In the genomic region with DNA sequence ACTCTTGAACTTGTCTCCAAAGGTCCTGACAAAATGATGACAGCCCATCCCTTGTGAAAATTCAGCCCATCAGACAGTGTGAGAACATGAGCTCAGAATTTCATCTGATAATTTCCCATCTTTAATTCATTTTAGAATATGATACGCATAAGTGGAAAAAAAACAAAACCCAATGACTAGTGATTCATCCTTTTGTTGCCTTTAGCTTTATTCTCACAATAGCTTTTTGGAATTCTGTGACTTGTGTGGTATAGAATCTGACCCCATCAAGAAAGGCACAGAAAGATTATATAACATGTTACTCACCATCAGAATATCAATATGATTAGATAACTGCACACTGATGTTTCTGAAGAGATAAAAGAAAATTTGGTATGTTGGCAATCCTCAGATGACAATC, we compare ENCODE assay signal across 1 cellular context.
TF ChIP-seq lines count a peak whose summit lies in the region.

No MANE protein-coding gene starts in this region.

TF ChIP-seq in IMR-90, 13 proteins besides CTCF, POLR2A, EP300 and RAD21:
- TF ChIP-seq SMC3 (IDR thresholded peaks at IDR 0.05; ENCODE audit: low read depth, low read length) (no peak), MXI1 (IDR thresholded peaks at IDR 0.05; ENCODE audit: borderline replicate concordance, low read depth, low read length) (no peak), MAFK (IDR thresholded peaks at IDR 0.05; ENCODE audit: low read depth, low read length) (no peak), RCOR1 (IDR thresholded peaks at IDR 0.05; ENCODE audit: insufficient replicate concordance, low read length) (no peak), CHD1 (IDR thresholded peaks at IDR 0.05; ENCODE audit: low read depth, low read length) (no peak), NFE2L2 (IDR thresholded peaks at IDR 0.05; ENCODE audit: low read depth, low read length) (no peak), FOS (IDR thresholded peaks at IDR 0.05; ENCODE audit: low read depth, low read length) (no peak), ELK1 (IDR thresholded peaks at IDR 0.05; ENCODE audit: borderline replicate concordance, low read depth, low read length) (no peak), MAZ (IDR thresholded peaks at IDR 0.05; ENCODE audit: borderline replicate concordance, low read depth, low read length) (no peak), BHLHE40 (IDR thresholded peaks at IDR 0.05; ENCODE audit: low read depth, low read length) (no peak), RFX5 (IDR thresholded peaks at IDR 0.05; ENCODE audit: low read depth, low read length) (no peak), CEBPB (IDR thresholded peaks at IDR 0.05; ENCODE audit: low read depth, low read length) (no peak)
- TF ChIP-seq, protein P1, sequence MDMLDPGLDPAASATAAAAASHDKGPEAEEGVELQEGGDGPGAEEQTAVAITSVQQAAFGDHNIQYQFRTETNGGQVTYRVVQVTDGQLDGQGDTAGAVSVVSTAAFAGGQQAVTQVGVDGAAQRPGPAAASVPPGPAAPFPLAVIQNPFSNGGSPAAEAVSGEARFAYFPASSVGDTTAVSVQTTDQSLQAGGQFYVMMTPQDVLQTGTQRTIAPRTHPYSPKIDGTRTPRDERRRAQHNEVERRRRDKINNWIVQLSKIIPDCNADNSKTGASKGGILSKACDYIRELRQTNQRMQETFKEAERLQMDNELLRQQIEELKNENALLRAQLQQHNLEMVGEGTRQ (IDR thresholded peaks at IDR 0.05; ENCODE audit: low read depth, low read length), result no peak
